In the genomic region with DNA sequence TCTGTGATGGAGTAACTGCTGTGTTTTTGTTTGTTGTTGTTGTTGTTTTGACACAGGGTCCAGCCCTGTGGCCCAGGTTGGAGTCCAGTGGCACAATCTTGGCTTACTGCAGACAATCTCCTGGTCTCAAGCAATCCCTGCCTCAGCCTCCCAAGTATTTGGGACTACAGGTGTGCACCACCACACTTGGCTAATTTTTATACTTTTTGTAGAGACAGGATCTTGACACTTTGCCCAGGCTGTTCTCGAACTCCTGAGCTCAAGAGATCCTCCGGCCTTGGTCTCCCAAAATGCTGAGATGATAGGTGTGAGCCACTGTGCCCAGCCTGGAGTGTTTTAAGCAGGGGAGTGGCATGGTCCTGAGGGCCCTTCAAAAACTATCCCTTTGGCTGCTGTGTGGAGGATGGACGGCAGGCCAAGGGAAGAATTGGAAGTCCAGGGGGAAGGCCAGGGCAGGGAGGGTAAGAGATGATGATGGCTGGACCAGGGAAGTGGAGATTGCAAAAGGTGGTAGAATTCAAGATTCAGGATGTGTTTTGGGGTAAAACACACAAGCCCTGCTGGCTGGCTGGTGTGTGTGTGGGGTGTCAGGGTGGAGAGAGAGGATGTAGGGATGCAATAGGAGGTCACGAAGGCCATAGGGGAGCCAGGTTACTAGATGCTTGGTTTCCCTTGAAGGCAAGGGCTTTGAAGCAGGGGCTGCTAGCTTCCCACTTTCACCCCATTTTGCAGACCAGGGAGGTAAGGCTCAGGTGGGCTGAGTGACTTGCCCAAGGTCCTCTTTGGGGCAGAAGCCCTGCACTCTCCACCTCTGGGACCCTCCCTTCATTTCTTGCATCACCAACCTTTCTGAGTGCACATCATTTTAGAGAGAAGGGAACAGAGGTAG, we compare ENCODE assay signal across 17 cellular contexts. TPM values are rescaled to one million over a fixed set of nuclear protein-coding genes. Genes with fewer than 3 reads are reported as not detected.
A peak's percentile ranks its signal among the peaks of the same experiment; 100 is the strongest.
DNase-seq lines count a peak whose midpoint lies in the region; ATAC-seq and TF ChIP-seq lines count a peak whose summit lies in the region.
"Had no signal": no experiment of that assay in that cellular context is flagged by ENCODE, and none has a peak within 500 bp of the region (broad histone marks: within the 10 kb centered on the region; RNA-seq: fewer than 3 reads in every experiment).

No MANE protein-coding gene starts in this region.

- intact Hi-C loops in natural killer cell (cut with micrococcal nuclease) = loop anchor here (5.0 kb wide), 2 partner anchors 229 to 824 kb away; a partner anchor contains a TSS
- intact Hi-C loops in esophagus squamous epithelium (cut with DNase I) = loop anchor here (10.0 kb wide), 1 partner anchor 222 kb away; no protein-coding TSS in a partner anchor
- intact Hi-C loops in sciatic nerve (cut with DNase I) = loop anchor here (5.0 kb wide), 2 partner anchors 114 to 214 kb away; no protein-coding TSS in a partner anchor

- no peak overlapping the region for H3K4me3 ChIP-seq in esophagus squamous epithelium
- no peak overlapping the region for H3K4me3 ChIP-seq in BE2C (ENCODE audit: low read depth, low read length)

- no peaks in the 10 kb centered on the region for H3K36me3 Mint-ChIP-seq in natural killer cell treated with Interleukin-12 subunit alpha and Interleukin-12 subunit beta and Interleukin-15 and Interleukin-18, amount 100 ng/mL, for 72 hours
- no peaks in the 10 kb centered on the region for H3K36me3 Mint-ChIP-seq in natural killer cell
- H3K36me3 Mint-ChIP-seq: naive thymus-derived CD8-positive, alpha-beta T cell had no signal

- peaks cover 7 to 14% of the 10 kb centered on the region in 2 donors for H3K4me1 Mint-ChIP-seq in natural killer cell treated with Interleukin-12 subunit alpha and Interleukin-12 subunit beta and Interleukin-15 and Interleukin-18, amount 100 ng/mL, for 72 hours (ENCODE audit: low read depth in 2 of 2)
- no peaks in the 10 kb centered on the region for H3K4me1 Mint-ChIP-seq in natural killer cell

- H3K36me3 ChIP-seq in esophagus squamous epithelium = no peaks in the 10 kb centered on the region
- no peaks in the 10 kb centered on the region for H3K36me3 ChIP-seq in BE2C

- TF ChIP-seq CTCF in natural killer cell (IDR thresholded peaks at IDR 0.05) (no peak), esophagus squamous epithelium (IDR thresholded peaks at IDR 0.05) (no peak), BE2C (IDR thresholded peaks at IDR 0.05; ENCODE audit: low read depth, low read length) (no peak)

- H3K27me3 ChIP-seq in esophagus squamous epithelium (no peaks in the 10 kb centered on the region), BE2C (no peaks in the 10 kb centered on the region)

- ATAC-seq in natural killer cell treated with Interleukin-12 subunit alpha and Interleukin-12 subunit beta and Interleukin-15 and Interleukin-18, amount 100 ng/mL, for 72 hours = no peak
- no peak for ATAC-seq in natural killer cell
- no peak for ATAC-seq in sciatic nerve
- ATAC-seq: naive thymus-derived CD8-positive, alpha-beta T cell had no signal

- H3K4me1 ChIP-seq in esophagus squamous epithelium = peaks cover 12 to 50% (median 24%) of the 10 kb centered on the region in 3 donors
- no peaks in the 10 kb centered on the region for H3K4me1 ChIP-seq in BE2C

- peak overlapping the region; percentile 43 to 89 (median 78) for H3K27ac ChIP-seq in esophagus squamous epithelium

- peaks cover 0 to 5% of the 10 kb centered on the region in 2 donors for H3K27me3 Mint-ChIP-seq in natural killer cell treated with Interleukin-12 subunit alpha and Interleukin-12 subunit beta and Interleukin-15 and Interleukin-18, amount 100 ng/mL, for 72 hours
- no peaks in the 10 kb centered on the region for H3K27me3 Mint-ChIP-seq in natural killer cell (ENCODE audit: low read depth in 2 of 2)

- no peaks in the 10 kb centered on the region for H3K9me3 ChIP-seq in esophagus squamous epithelium
- no peaks in the 10 kb centered on the region for H3K9me3 ChIP-seq in BE2C

- no peak for DNase-seq in natural killer cell treated with Interleukin-12 subunit alpha and Interleukin-12 subunit beta and Interleukin-15 and Interleukin-18, amount 100 ng/mL, for 72 hours (ENCODE audit: low spot score)
- no peak for DNase-seq in natural killer cell
- DNase-seq in esophagus squamous epithelium (lab: John Stamatoyannopoulos, UW) = no peak
- peak; percentile 38 for DNase-seq in sciatic nerve (ENCODE audit: low spot score)
- DNase-seq in MV-4-11 (lab: John Stamatoyannopoulos, UW) = no peak
- DNase-seq in medulla oblongata (ENCODE audit: extremely low spot score) = no peak
- no peak for DNase-seq in BE2C
- no peak for DNase-seq in anterior cingulate cortex (lab: John Stamatoyannopoulos, UW)
- DNase-seq: activated effector memory CD4-positive, alpha-beta T cell treated with Interleukin-2 at 50 U/mL for 16 hours; H9; naive thymus-derived CD8-positive, alpha-beta T cell; NCI-H1694 treated with DMSO at 0.1 percent for 48 hours; NCI-H510A treated with DMSO at 0.1 percent for 48 hours; retina; stimulated activated CD4-positive, alpha-beta T cell treated with anti-CD3 and anti-CD28 coated beads, Interleukin-2, amount 100 ng/mL, for 48 hours had no signal

- H3K9me3 Mint-ChIP-seq in natural killer cell treated with Interleukin-12 subunit alpha and Interleukin-12 subunit beta and Interleukin-15 and Interleukin-18, amount 100 ng/mL, for 72 hours = no peaks in the 10 kb centered on the region
- no peaks in the 10 kb centered on the region for H3K9me3 Mint-ChIP-seq in natural killer cell
- H3K9me3 Mint-ChIP-seq: H9; naive thymus-derived CD8-positive, alpha-beta T cell had no signal

- peak overlapping the region in 1 of 2 donors; percentile 77 for H3K27ac Mint-ChIP-seq in natural killer cell treated with Interleukin-12 subunit alpha and Interleukin-12 subunit beta and Interleukin-15 and Interleukin-18, amount 100 ng/mL, for 72 hours
- no peak overlapping the region for H3K27ac Mint-ChIP-seq in natural killer cell
- H3K27ac Mint-ChIP-seq: H9 had no signal

- WGBS in esophagus squamous epithelium, 2 donors = 78 to 90% methylated on average over 2 to 4 of the region's 4 CpGs

- H3K4me3 Mint-ChIP-seq in natural killer cell treated with Interleukin-12 subunit alpha and Interleukin-12 subunit beta and Interleukin-15 and Interleukin-18, amount 100 ng/mL, for 72 hours = peak overlapping the region; percentile 5
- H3K4me3 Mint-ChIP-seq in natural killer cell = no peak overlapping the region
- H3K4me3 Mint-ChIP-seq: H9; naive thymus-derived CD8-positive, alpha-beta T cell had no signal

- no peak for TF ChIP-seq POLR2A in esophagus squamous epithelium (IDR thresholded peaks at IDR 0.05)

RNA-seq across cellular contexts. Expression of a gene that starts 18.8 kb away (rescaled TPM):
- under 1 TPM in 1 of 2 donors, not detected in 1; 0.67 TPM for total RNA-seq in natural killer cell treated with Interleukin-12 subunit alpha and Interleukin-12 subunit beta and Interleukin-15 and Interleukin-18, amount 100 ng/mL, for 72 hours
- not detected for total RNA-seq in natural killer cell
- 10 to 100 TPM; 15.5 to 38.5 (median 31.5) TPM for total RNA-seq in esophagus squamous epithelium
- total RNA-seq in sciatic nerve = 121 TPM
- polyA plus RNA-seq in BE2C (2012; ENCODE audit: insufficient read depth, insufficient read length, low read depth) = 11.6 TPM
- total RNA-seq: fibroblast of lung had no signal

RNA-seq across cellular contexts. Expression of a gene that starts 55.3 kb away (rescaled TPM):
- 10 to 100 TPM in 1 of 2 donors, not detected in 1; 12.9 TPM for total RNA-seq in natural killer cell treated with Interleukin-12 subunit alpha and Interleukin-12 subunit beta and Interleukin-15 and Interleukin-18, amount 100 ng/mL, for 72 hours
- under 1 TPM in 1 of 3 donors, not detected in 2; 0.14 TPM for total RNA-seq in natural killer cell
- total RNA-seq in esophagus squamous epithelium = 1 to 10 TPM in 1 of 4 donors, under 1 TPM in 3; 0.09 to 1.6 (median 0.38) TPM
- total RNA-seq in sciatic nerve = 0.13 TPM
- polyA plus RNA-seq in BE2C (2012; ENCODE audit: insufficient read depth, insufficient read length, low read depth) = 0.20 TPM
- total RNA-seq: fibroblast of lung, H9, urinary bladder had no signal
- polyA plus RNA-seq: fibroblast of lung; naive thymus-derived CD8-positive, alpha-beta T cell had no signal

RNA-seq across cellular contexts. Expression of a gene that starts 58.2 kb away (rescaled TPM):
- total RNA-seq in natural killer cell treated with Interleukin-12 subunit alpha and Interleukin-12 subunit beta and Interleukin-15 and Interleukin-18, amount 100 ng/mL, for 72 hours = 10 to 100 TPM; 28.3 to 32.3 TPM
- total RNA-seq in natural killer cell (10 to 100 TPM; 36.5 to 44.4 (median 43.7) TPM), esophagus squamous epithelium (10 to 100 TPM; 44.5 to 75.1 (median 54.6) TPM), sciatic nerve (38.5 TPM)
- 44.5 TPM for polyA plus RNA-seq in BE2C (2012; ENCODE audit: insufficient read depth, insufficient read length, low read depth)

Comparison
In these comparisons a context has a peak if more than half of its experiments do, and no peak if none do; other contexts are left out.
1. RNA of a gene that starts 18.8 kb away (total RNA-seq): 121 TPM in sciatic nerve (single experiment) and 15.5 to 38.5 TPM in esophagus squamous epithelium; 0.67 TPM in natural killer cell treated with Interleukin-12 subunit alpha and Interleukin-12 subunit beta and Interleukin-15 and Interleukin-18, amount 100 ng/mL, for 72 hours and not detected in natural killer cell; every median in the first group is over 4 times any median in the second.